Comparison of ENCODE assay signal across 1 cellular context in genomic region chr18:13180614-13181375, GRCh38.
A peak's percentile ranks its signal among the peaks of the same experiment; 100 is the strongest.
TF ChIP-seq lines count a peak whose summit lies in the region.

No MANE protein-coding gene starts in this region.

TF ChIP-seq in H1, 55 proteins besides CTCF, POLR2A, EP300 and RAD21:
- TF ChIP-seq CEBPB (IDR thresholded peaks at IDR 0.05; ENCODE audit: low read depth, low read length): peak; percentile 54; the same call in 1 of the 2 replicates
- TF ChIP-seq BACH1 (IDR thresholded peaks at IDR 0.05; ENCODE audit: low read length): peak; percentile 66
- peak; percentile 49; the same call in 1 of the 2 replicates for TF ChIP-seq JUND (IDR thresholded peaks at IDR 0.05; ENCODE audit: low read length)
- no peak for TF ChIP-seq KDM1A (IDR thresholded peaks at IDR 0.05; ENCODE audit: borderline replicate concordance, low read length)
- peak; percentile 59; the same call in 1 of the 2 replicates for TF ChIP-seq MAFK (IDR thresholded peaks at IDR 0.05; ENCODE audit: low read depth, low read length)
- no peak for TF ChIP-seq RNF2 (IDR thresholded peaks at IDR 0.05; ENCODE audit: borderline replicate concordance, low read depth, low read length, missing control alignments, poor library complexity, severe bottlenecking)
- no peak for TF ChIP-seq PHF8 (conservative IDR thresholded peaks at IDR 0.05; ENCODE audit: low read depth, low read length)
TF ChIP-seq in H1: peak in this region for 4.
